Comparison of ENCODE assay signal across 8 cellular contexts in genomic region chr12:111753144-111753881, GRCh38. TPM values are rescaled to one million over a fixed set of nuclear protein-coding genes. Genes with fewer than 3 reads are reported as not detected.
A peak's percentile ranks its signal among the peaks of the same experiment; 100 is the strongest.
DNase-seq lines count a peak whose midpoint lies in the region; ATAC-seq and TF ChIP-seq lines count a peak whose summit lies in the region.

No MANE protein-coding gene starts in this region.

- ATAC-seq in GM18858 (IDR thresholded peaks at IDR 0.05; ENCODE audit: unreplicated experiment), result no peak

- TF ChIP-seq CTCF in dorsolateral prefrontal cortex (IDR thresholded peaks at IDR 0.05 in 54 of 56, conservative IDR thresholded peaks at IDR 0.05 in 2 of 56; ENCODE audit: low read depth in 1 of 56, partially characterized antibody in 56 of 56), result peak; percentile 21 to 92 (median 76)

- no peaks in the 10 kb centered on the region for H3K27me3 ChIP-seq in dorsolateral prefrontal cortex

- H3K27ac ChIP-seq in dorsolateral prefrontal cortex, result peak overlapping the region in 11 of 59 donors; percentile 0 to 63 (median 32)

- H3K4me3 ChIP-seq in dorsolateral prefrontal cortex, result no peak overlapping the region

- peak; percentile 46 for DNase-seq in NCI-H2029 (lab: John Stamatoyannopoulos, UW)
- DNase-seq in NCI-H2029 treated with DMSO at 0.1 percent for 48 hours (lab: John Stamatoyannopoulos, UW), result no peak
- DNase-seq in NCI-H748 (lab: John Stamatoyannopoulos, UW; ENCODE audit: unreplicated experiment), result peak; percentile 49
- peak in 8 of 10 donors; percentile 47 to 76 (median 57) for DNase-seq in dorsolateral prefrontal cortex
- peak; percentile 71 for DNase-seq in medulla oblongata (ENCODE audit: extremely low spot score)
- DNase-seq in activated T-cell treated with anti-CD3 and anti-CD28 coated beads, Interleukin-2, amount 50 U/mL, for 1 hour, result no peak
- DNase-seq in activated CD4-positive, alpha-beta T cell treated with anti-CD3 and anti-CD28 coated beads for 4 hours, result no peak

- intact Hi-C loops in dorsolateral prefrontal cortex (cut with DNase I), result loop anchor here (2.0 to 10.0 kb wide), 3 partner anchors 59 to 631 kb away; partner anchors contain the start of gene HECTD4 (in 1 of the 2)

RNA-seq across cellular contexts. Expression of gene ALDH2, which starts 13.4 kb away (rescaled TPM):
- total RNA-seq in dorsolateral prefrontal cortex, result 100 to 1,000 TPM; 138 to 542 (median 235) TPM

Comparison
In these comparisons a context has a peak if more than half of its experiments do, and no peak if none do; other contexts are left out.
1. DNase-seq: peak in NCI-H2029 (single experiment), NCI-H748 (single experiment), dorsolateral prefrontal cortex (8 of 10) and medulla oblongata (single experiment); none in NCI-H2029 treated with DMSO at 0.1 percent for 48 hours (single experiment), activated T-cell treated with anti-CD3 and anti-CD28 coated beads, Interleukin-2, amount 50 U/mL, for 1 hour (single experiment) and activated CD4-positive, alpha-beta T cell treated with anti-CD3 and anti-CD28 coated beads for 4 hours (0 of 2).